In the genomic region with DNA sequence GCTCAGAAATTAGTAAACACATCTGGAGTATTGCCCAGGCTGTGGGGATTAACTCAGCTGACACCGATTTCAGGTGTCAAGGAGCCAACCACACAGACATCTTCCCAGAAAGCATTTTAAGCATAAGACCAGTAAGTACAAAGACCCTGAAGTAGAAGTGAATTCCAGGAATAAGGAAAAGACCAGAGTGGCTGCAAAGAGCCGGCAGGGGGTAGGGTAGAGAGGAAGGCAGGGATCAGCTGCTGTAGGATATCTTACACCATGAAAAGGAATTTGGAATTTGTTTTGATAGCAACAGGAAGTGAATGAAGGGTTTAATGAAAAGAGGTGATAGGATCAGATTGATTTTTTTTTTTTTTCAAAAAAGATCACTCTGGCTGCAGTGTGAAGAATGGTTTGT, we compare ENCODE assay signal across 18 cellular contexts.
DNase-seq lines count a peak whose midpoint lies in the region; ATAC-seq and TF ChIP-seq lines count a peak whose summit lies in the region.
"Had no signal": no experiment of that assay in that cellular context is flagged by ENCODE, and none has a peak within 500 bp of the region (broad histone marks: within the 10 kb centered on the region; RNA-seq: fewer than 3 reads in every experiment).

No MANE protein-coding gene starts in this region.

- peaks cover 2% of the 10 kb centered on the region for H3K9me3 Mint-ChIP-seq in activated CD4-positive, alpha-beta memory T cell treated with anti-CD3 and anti-CD28 coated beads for 36 hours
- H3K9me3 Mint-ChIP-seq: H9 had no signal

- H3K27ac Mint-ChIP-seq in activated CD4-positive, alpha-beta memory T cell treated with anti-CD3 and anti-CD28 coated beads for 36 hours, result no peak overlapping the region
- H3K27ac Mint-ChIP-seq: H9 had no signal

- TF ChIP-seq CTCF in cardiac fibroblast (IDR thresholded peaks at IDR 0.05; ENCODE audit: low read depth, low read length), result peak; percentile 9

- peak; percentile 33 for DNase-seq in M059J (ENCODE audit: low read depth)
- no peak for DNase-seq in cardiac fibroblast (ENCODE audit: low read depth in 2 of 2)
- peak; percentile 30 for DNase-seq in iPS-NIHi11 (ENCODE audit: low spot score)
- no peak for DNase-seq in activated naive CD4-positive, alpha-beta T cell (lab: John Stamatoyannopoulos, UW)
- no peak for DNase-seq in NCI-H82 (lab: John Stamatoyannopoulos, UW)
- no peak for DNase-seq in activated CD4-positive, alpha-beta memory T cell treated with anti-CD3 and anti-CD28 coated beads for 36 hours
- DNase-seq: AML-193, GDM1, H9, MV-4-11, NCI-H1694 treated with DMSO at 0.1 percent for 48 hours, NCI-H2227 treated with DMSO at 0.1 percent for 48 hours, PC-3, RPMI8226, SHP77 treated with DMSO at 0.1 percent for 48 hours, SK-N-SH had no signal

- H3K36me3 Mint-ChIP-seq in activated CD4-positive, alpha-beta memory T cell treated with anti-CD3 and anti-CD28 coated beads for 36 hours, result no peaks in the 10 kb centered on the region

- no peak for ATAC-seq in HG02885 (IDR thresholded peaks at IDR 0.05; ENCODE audit: poor library complexity, unreplicated experiment)
- ATAC-seq: K562, PC-3 had no signal

- no peak overlapping the region for H3K4me3 Mint-ChIP-seq in activated CD4-positive, alpha-beta memory T cell treated with anti-CD3 and anti-CD28 coated beads for 36 hours
- H3K4me3 Mint-ChIP-seq: H9 had no signal

- intact Hi-C loops in activated CD4-positive, alpha-beta memory T cell treated with anti-CD3 and anti-CD28 coated beads for 36 hours (cut with micrococcal nuclease), result no loop called here

- CTCF ChIA-PET in activated CD4-positive, alpha-beta memory T cell treated with anti-CD3 and anti-CD28 coated beads for 36 hours (lab: Charles Lee), result no interaction called here

- no peak overlapping the region for H3K4me3 ChIP-seq in cardiac fibroblast (replicated peaks in 1 of 2; ENCODE audit: low read depth in 2 of 2, low read length in 2 of 2)
- H3K4me3 ChIP-seq: K562 had no signal

- H3K4me1 Mint-ChIP-seq in activated CD4-positive, alpha-beta memory T cell treated with anti-CD3 and anti-CD28 coated beads for 36 hours (ENCODE audit: low read depth), result no peaks in the 10 kb centered on the region

- POLR2A ChIA-PET in activated CD4-positive, alpha-beta memory T cell treated with anti-CD3 and anti-CD28 coated beads for 36 hours (lab: Charles Lee), result no interaction called here

- H3K27me3 Mint-ChIP-seq in activated CD4-positive, alpha-beta memory T cell treated with anti-CD3 and anti-CD28 coated beads for 36 hours, result peaks cover 5% of the 10 kb centered on the region

Comparison
In these comparisons a context has a peak if more than half of its experiments do, and no peak if none do; other contexts are left out.
1. DNase-seq: peak in M059J (single experiment) and iPS-NIHi11 (single experiment); none in cardiac fibroblast (0 of 2), activated naive CD4-positive, alpha-beta T cell (0 of 4), NCI-H82 (single experiment) and activated CD4-positive, alpha-beta memory T cell treated with anti-CD3 and anti-CD28 coated beads for 36 hours (single experiment).